Comparison of ENCODE assay signal across 13 cellular contexts in genomic region chr15:99474981-99475753, GRCh38.
DNase-seq lines count a peak whose midpoint lies in the region; ATAC-seq and TF ChIP-seq lines count a peak whose summit lies in the region.
"Had no signal": no experiment of that assay in that cellular context is flagged by ENCODE, and none has a peak within 500 bp of the region (broad histone marks: within the 10 kb centered on the region; RNA-seq: fewer than 3 reads in every experiment).

No MANE protein-coding gene starts in this region.

- H3K27ac ChIP-seq in ascending aorta, result peak overlapping the region; percentile 56 to 88
- peak overlapping the region; percentile 44 for H3K27ac ChIP-seq in substantia nigra (ENCODE audit: low read depth, low read length, poor library complexity, severe bottlenecking)

- no peaks in the 10 kb centered on the region for H3K9me3 ChIP-seq in ascending aorta

- H3K27ac Mint-ChIP-seq in nephron (peak overlapping the region; percentile 74 to 92 (median 87)), type B pancreatic cell (no peak overlapping the region)
- H3K27ac Mint-ChIP-seq: T-helper 2 cell treated with Interferon-gamma antibody and Interleukin-4, amounts not matched to agents 5 μg/mL and 100 μg/mL, for 36 hours had no signal

- H3K36me3 ChIP-seq in ascending aorta, result no peaks in the 10 kb centered on the region

- no peak overlapping the region for H3K4me3 Mint-ChIP-seq in nephron
- no peak overlapping the region for H3K4me3 Mint-ChIP-seq in type B pancreatic cell
- H3K4me3 Mint-ChIP-seq: T-helper 2 cell treated with Interferon-gamma antibody and Interleukin-4, amounts not matched to agents 5 μg/mL and 100 μg/mL, for 36 hours had no signal

- DNase-seq in ascending aorta (ENCODE audit: low spot score in 2 of 2), result no peak
- peak; percentile 81 for DNase-seq in Right ventricle myocardium superior
- DNase-seq in substantia nigra (lab: John Stamatoyannopoulos, UW), result no peak
- DNase-seq in SIG-M5 (lab: John Stamatoyannopoulos, UW), result no peak
- DNase-seq in NCI-H187 (lab: John Stamatoyannopoulos, UW), result no peak
- no peak for DNase-seq in type B pancreatic cell (ENCODE audit: extremely low spot score, unreplicated experiment)
- DNase-seq: DMS79, mammary epithelial cell, NCI-H187 treated with DMSO at 0.1 percent for 48 hours, NCI-H82 had no signal

- H3K9me3 Mint-ChIP-seq in nephron (no peaks in the 10 kb centered on the region), type B pancreatic cell (no peaks in the 10 kb centered on the region)
- H3K9me3 Mint-ChIP-seq: T-helper 2 cell treated with Interferon-gamma antibody and Interleukin-4, amounts not matched to agents 5 μg/mL and 100 μg/mL, for 36 hours had no signal

- TF ChIP-seq CTCF in ascending aorta (IDR thresholded peaks at IDR 0.05), result no peak
- no peak for TF ChIP-seq CTCF in nephron (IDR thresholded peaks at IDR 0.05; ENCODE audit: unreplicated experiment in 3 of 3)
- TF ChIP-seq CTCF in type B pancreatic cell (conservative IDR thresholded peaks at IDR 0.05), result no peak

- H3K4me1 ChIP-seq in ascending aorta, result peaks cover 16 to 22% of the 10 kb centered on the region in 2 donors

- H3K27me3 Mint-ChIP-seq in nephron (ENCODE audit: low read depth) (peaks cover 4% of the 10 kb centered on the region), type B pancreatic cell (peaks cover 5% of the 10 kb centered on the region)

- intact Hi-C loops in ascending aorta (cut with DNase I) (loop anchor here (5.0 kb wide), 1 partner anchor 33 kb away; no protein-coding TSS in a partner anchor), Right ventricle myocardium superior (cut with DNase I) (loop anchor here (10.0 kb wide), 1 partner anchor 90 kb away; the partner anchor contains the start of gene MEF2A)

- H3K36me3 Mint-ChIP-seq in nephron (ENCODE audit: low read depth) (no peaks in the 10 kb centered on the region), type B pancreatic cell (no peaks in the 10 kb centered on the region)

- H3K27me3 ChIP-seq in ascending aorta, result no peaks in the 10 kb centered on the region

- H3K4me1 Mint-ChIP-seq in nephron (peaks cover 52% of the 10 kb centered on the region), type B pancreatic cell (ENCODE audit: unreplicated experiment) (peaks cover 13% of the 10 kb centered on the region)

- no peak overlapping the region for H3K4me3 ChIP-seq in ascending aorta

- ATAC-seq in Right ventricle myocardium superior (ENCODE audit: poor library complexity) (peak; percentile 55), GM18502 (IDR thresholded peaks at IDR 0.05; ENCODE audit: poor library complexity, unreplicated experiment) (no peak)
